In genomic region chr11:12009617-12010321, GRCh38 we compare ENCODE assay signal across 1 cellular context.
TF ChIP-seq lines count a peak whose summit lies in the region.

No MANE protein-coding gene starts in this region.

TF ChIP-seq in SK-N-SH, 30 proteins besides CTCF, POLR2A, EP300 and RAD21:
- TF ChIP-seq, protein P1, sequence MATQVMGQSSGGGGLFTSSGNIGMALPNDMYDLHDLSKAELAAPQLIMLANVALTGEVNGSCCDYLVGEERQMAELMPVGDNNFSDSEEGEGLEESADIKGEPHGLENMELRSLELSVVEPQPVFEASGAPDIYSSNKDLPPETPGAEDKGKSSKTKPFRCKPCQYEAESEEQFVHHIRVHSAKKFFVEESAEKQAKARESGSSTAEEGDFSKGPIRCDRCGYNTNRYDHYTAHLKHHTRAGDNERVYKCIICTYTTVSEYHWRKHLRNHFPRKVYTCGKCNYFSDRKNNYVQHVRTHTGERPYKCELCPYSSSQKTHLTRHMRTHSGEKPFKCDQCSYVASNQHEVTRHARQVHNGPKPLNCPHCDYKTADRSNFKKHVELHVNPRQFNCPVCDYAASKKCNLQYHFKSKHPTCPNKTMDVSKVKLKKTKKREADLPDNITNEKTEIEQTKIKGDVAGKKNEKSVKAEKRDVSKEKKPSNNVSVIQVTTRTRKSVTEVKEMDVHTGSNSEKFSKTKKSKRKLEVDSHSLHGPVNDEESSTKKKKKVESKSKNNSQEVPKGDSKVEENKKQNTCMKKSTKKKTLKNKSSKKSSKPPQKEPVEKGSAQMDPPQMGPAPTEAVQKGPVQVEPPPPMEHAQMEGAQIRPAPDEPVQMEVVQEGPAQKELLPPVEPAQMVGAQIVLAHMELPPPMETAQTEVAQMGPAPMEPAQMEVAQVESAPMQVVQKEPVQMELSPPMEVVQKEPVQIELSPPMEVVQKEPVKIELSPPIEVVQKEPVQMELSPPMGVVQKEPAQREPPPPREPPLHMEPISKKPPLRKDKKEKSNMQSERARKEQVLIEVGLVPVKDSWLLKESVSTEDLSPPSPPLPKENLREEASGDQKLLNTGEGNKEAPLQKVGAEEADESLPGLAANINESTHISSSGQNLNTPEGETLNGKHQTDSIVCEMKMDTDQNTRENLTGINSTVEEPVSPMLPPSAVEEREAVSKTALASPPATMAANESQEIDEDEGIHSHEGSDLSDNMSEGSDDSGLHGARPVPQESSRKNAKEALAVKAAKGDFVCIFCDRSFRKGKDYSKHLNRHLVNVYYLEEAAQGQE (IDR thresholded peaks at IDR 0.05; ENCODE audit: low read depth, low read length), result no peak
- peak; percentile 42 for TF ChIP-seq PBX3 (IDR thresholded peaks at IDR 0.05)
